2 cellular contexts compared by ENCODE assay signal in genomic region chr4:82386312-82386711, GRCh38. TPM values are rescaled to one million over a fixed set of nuclear protein-coding genes. Genes with fewer than 3 reads are reported as not detected.
A peak's percentile ranks its signal among the peaks of the same experiment; 100 is the strongest.
DNase-seq lines count a peak whose midpoint lies in the region; ATAC-seq, FAIRE-seq and TF ChIP-seq lines count a peak whose summit lies in the region.
"Not testable (repeated sequence)": the region's sequence is repeated elsewhere in the genome, so short reads cannot be mapped to it uniquely, and the experiment has no call there.

No MANE protein-coding gene starts in this region.

- not testable (repeated sequence) for ATAC-seq in HepG2

- not testable (repeated sequence) for DNase-seq in Calu3; HepG2 (ENCODE audit: low spot score)

- intact Hi-C loops in Calu3 (cut with micrococcal nuclease; ENCODE audit: unreplicated experiment); HepG2 (cut with micrococcal nuclease; ENCODE audit: unreplicated experiment): not testable (repeated sequence)

- not testable (repeated sequence) for H3K79me2 ChIP-seq in HepG2 (ENCODE audit: insufficient read depth, low read length)

- H3K4me1 ChIP-seq in HepG2 (ENCODE audit: insufficient read depth, low read length), result not testable (repeated sequence)

- H2AFZ ChIP-seq in HepG2 (ENCODE audit: low read length), result not testable (repeated sequence)

- not testable (repeated sequence) for H3K27me3 Mint-ChIP-seq in Calu3 (ENCODE audit: unreplicated experiment)

- not testable (repeated sequence) for TF ChIP-seq EP300 in HepG2 (IDR thresholded peaks at IDR 0.05; ENCODE audit: low read depth in 2 of 2, low read length in 2 of 2); HepG2 (CRISPR knock-in tag; IDR thresholded peaks at IDR 0.05; ENCODE audit: borderline replicate concordance)

- H3K27ac Mint-ChIP-seq in Calu3 (ENCODE audit: unreplicated experiment), result peak overlapping the region; percentile 26

- not testable (repeated sequence) for H3K9me3 ChIP-seq in HepG2 (ENCODE audit: low read length)

- not testable (repeated sequence) for TF ChIP-seq POLR2A in HepG2 (IDR thresholded peaks at IDR 0.05; ENCODE audit: insufficient read depth in 1 of 2, low read depth in 2 of 2, low read length in 2 of 2)

- in situ Hi-C loops in HepG2 (cut with HindIII; ENCODE audit: extremely low pct_ligation_motif_present, low pct_unique_long_range_greater_than_20kb), result not testable (repeated sequence)

- WGBS in HepG2 (ENCODE audit: low lambda C conversion rate), result 83% methylated on average over 4 of the region's 8 CpGs

- not testable (repeated sequence) for H3K4me1 Mint-ChIP-seq in Calu3 (ENCODE audit: low read depth, unreplicated experiment)

- not testable (repeated sequence) for H3K4me3 Mint-ChIP-seq in Calu3 (ENCODE audit: low read depth, unreplicated experiment)

- CTCF ChIA-PET in Calu3 (lab: Charles Lee); HepG2 (lab: Yijun Ruan, JAX; ENCODE audit: low intra/inter-chr PET ratio, low total read pairs): not testable (repeated sequence)

- FAIRE-seq in HepG2 (lab: Jason Lieb, UNC), result not testable (repeated sequence)

- H3K27me3 ChIP-seq in HepG2 (ENCODE audit: control insufficient read depth in 1 of 2, insufficient read depth in 2 of 2, low read length in 2 of 2), result not testable (repeated sequence)

- not testable (repeated sequence) for H3K4me3 ChIP-seq in HepG2 (replicated peaks in 1 of 3; ENCODE audit: insufficient read depth in 1 of 3, low read depth in 2 of 3, low read length in 3 of 3)

- TF ChIP-seq CTCF in Calu3 (IDR thresholded peaks at IDR 0.05; ENCODE audit: unreplicated experiment); HepG2 (CRISPR knock-in tag; IDR thresholded peaks at IDR 0.05): not testable (repeated sequence)

- not testable (repeated sequence) for H3K9ac ChIP-seq in HepG2 (ENCODE audit: insufficient read depth, low read depth, low read length)

- H3K9me3 Mint-ChIP-seq in Calu3 (ENCODE audit: low read depth, unreplicated experiment), result not testable (repeated sequence)

- not testable (repeated sequence) for H3K27ac ChIP-seq in HepG2 (ENCODE audit: extremely low read length, insufficient read depth, low read length)

- POLR2A ChIA-PET in HepG2 (lab: Yijun Ruan, JAX), result not testable (repeated sequence)

- BruUV-seq in Calu3 (replicated peaks; lab: Mats Ljungman, UMichigan); HepG2 (replicated peaks; lab: Mats Ljungman, UMichigan): not testable (repeated sequence)

- not testable (repeated sequence) for H4K20me1 ChIP-seq in HepG2 (ENCODE audit: insufficient read depth, low read length)

- not testable (repeated sequence) for H3K36me3 Mint-ChIP-seq in Calu3 (ENCODE audit: insufficient read depth, unreplicated experiment)

- not testable (repeated sequence) for H3K36me3 ChIP-seq in HepG2 (replicated peaks in 1 of 2; ENCODE audit: control insufficient read depth in 1 of 2, insufficient read depth in 2 of 2, low read length in 2 of 2)

- TF ChIP-seq RAD21 in HepG2 (CRISPR knock-in tag; IDR thresholded peaks at IDR 0.05), result not testable (repeated sequence)

- not testable (repeated sequence) for H3K4me2 ChIP-seq in HepG2 (ENCODE audit: low read depth, low read length)

TF ChIP-seq in HepG2, 621 proteins besides CTCF, POLR2A, EP300 and RAD21:
- TF ChIP-seq ZNF761 (CRISPR knock-in tag; conservative IDR thresholded peaks at IDR 0.05), result peak; percentile 95

RNA-seq across cellular contexts. Expression of gene HNRNPD, which starts 12.5 kb away (rescaled TPM):
- total RNA-seq in Calu3 (2022), result 241 and 272 TPM in 2 replicates
- total RNA-seq in HepG2 (2016; rRNA removed; fragmentation: Illumina TruSeq; extraction: Trizol), result 64.0 and 156 TPM in 2 replicates
- total RNA-seq in HepG2 (2016; cell fraction: cytosol; rRNA removed; fragmentation: Illumina TruSeq; extraction: Trizol; ENCODE audit: low read depth), result 12.3 and 15.1 TPM in 2 replicates
- total RNA-seq in HepG2 (2016; cell fraction: insoluble cytoplasmic fraction; rRNA removed; fragmentation: Illumina TruSeq; extraction: Trizol), result 61.5 and 145 TPM in 2 replicates
- 46.1 and 47.0 TPM in 2 replicates for total RNA-seq in HepG2 (2016; cell fraction: membrane; rRNA removed; fragmentation: Illumina TruSeq; extraction: Trizol)
- 110 and 134 TPM in 2 replicates for total RNA-seq in HepG2 (2016; cell fraction: nucleus; rRNA removed; fragmentation: Illumina TruSeq; extraction: Trizol)
- 54.1 and 69.7 TPM in 2 replicates for polyA plus RNA-seq in HepG2 (2011; rRNA removed)
- polyA plus RNA-seq in HepG2 (2011; cell fraction: cytosol; rRNA removed), result 21.8 and 23.3 TPM in 2 replicates
- 176 and 244 TPM in 2 replicates for polyA plus RNA-seq in HepG2 (2011; cell fraction: nucleus; rRNA removed)
- polyA plus RNA-seq in HepG2 (2012), result 157 and 239 TPM in 2 replicates
- polyA plus RNA-seq in HepG2 (2016; cell fraction: cytosol; fragmentation: Illumina TruSeq; extraction: Trizol; ENCODE audit: low read depth), result 53.9 and 55.1 TPM in 2 replicates
- polyA plus RNA-seq in HepG2 (2016; cell fraction: insoluble cytoplasmic fraction; fragmentation: Illumina TruSeq; extraction: Trizol; ENCODE audit: low read depth), result 522 and 595 TPM in 2 replicates
- 102 and 109 TPM in 2 replicates for polyA plus RNA-seq in HepG2 (2016; cell fraction: membrane; fragmentation: Illumina TruSeq; extraction: Trizol; ENCODE audit: low read depth)
- polyA plus RNA-seq in HepG2 (2016; cell fraction: nucleus; fragmentation: Illumina TruSeq; extraction: Trizol; ENCODE audit: insufficient read depth, low read depth), result 411 and 423 TPM in 2 replicates
- polyA minus RNA-seq in HepG2 (2011; rRNA and poly(A)+ RNA removed; ENCODE audit: low replicate concordance), result 13.6 and 19.8 TPM in 2 replicates
- 28.6 and 36.3 TPM in 2 replicates for polyA minus RNA-seq in HepG2 (2011; cell fraction: cytosol; rRNA and poly(A)+ RNA removed)
- 93.0 and 117 TPM in 2 replicates for polyA minus RNA-seq in HepG2 (2011; cell fraction: nucleus; rRNA and poly(A)+ RNA removed)

RNA-seq across cellular contexts. Expression of gene HNRNPDL, which starts 44.0 kb away (rescaled TPM):
- 180 and 198 TPM in 2 replicates for total RNA-seq in Calu3 (2022)
- 414 and 452 TPM in 2 replicates for total RNA-seq in HepG2 (2016; rRNA removed; fragmentation: Illumina TruSeq; extraction: Trizol)
- 143 and 144 TPM in 2 replicates for total RNA-seq in HepG2 (2016; cell fraction: cytosol; rRNA removed; fragmentation: Illumina TruSeq; extraction: Trizol; ENCODE audit: low read depth)
- 427 and 432 TPM in 2 replicates for total RNA-seq in HepG2 (2016; cell fraction: insoluble cytoplasmic fraction; rRNA removed; fragmentation: Illumina TruSeq; extraction: Trizol)
- total RNA-seq in HepG2 (2016; cell fraction: membrane; rRNA removed; fragmentation: Illumina TruSeq; extraction: Trizol), result 232 and 236 TPM in 2 replicates
- 243 and 271 TPM in 2 replicates for total RNA-seq in HepG2 (2016; cell fraction: nucleus; rRNA removed; fragmentation: Illumina TruSeq; extraction: Trizol)
- polyA plus RNA-seq in HepG2 (2011; rRNA removed), result 139 and 167 TPM in 2 replicates
- polyA plus RNA-seq in HepG2 (2011; cell fraction: cytosol; rRNA removed), result 73.1 and 91.3 TPM in 2 replicates
- 345 and 410 TPM in 2 replicates for polyA plus RNA-seq in HepG2 (2011; cell fraction: nucleus; rRNA removed)
- polyA plus RNA-seq in HepG2 (2012), result 216 and 256 TPM in 2 replicates
- polyA plus RNA-seq in HepG2 (2016; cell fraction: cytosol; fragmentation: Illumina TruSeq; extraction: Trizol; ENCODE audit: low read depth), result 139 and 159 TPM in 2 replicates
- polyA plus RNA-seq in HepG2 (2016; cell fraction: insoluble cytoplasmic fraction; fragmentation: Illumina TruSeq; extraction: Trizol; ENCODE audit: low read depth), result 561 and 571 TPM in 2 replicates
- polyA plus RNA-seq in HepG2 (2016; cell fraction: membrane; fragmentation: Illumina TruSeq; extraction: Trizol; ENCODE audit: low read depth), result 206 and 210 TPM in 2 replicates
- polyA plus RNA-seq in HepG2 (2016; cell fraction: nucleus; fragmentation: Illumina TruSeq; extraction: Trizol; ENCODE audit: insufficient read depth, low read depth), result 560 and 581 TPM in 2 replicates
- polyA minus RNA-seq in HepG2 (2011; rRNA and poly(A)+ RNA removed; ENCODE audit: low replicate concordance), result 13.6 and 13.9 TPM in 2 replicates
- polyA minus RNA-seq in HepG2 (2011; cell fraction: cytosol; rRNA and poly(A)+ RNA removed), result 39.4 and 44.4 TPM in 2 replicates
- polyA minus RNA-seq in HepG2 (2011; cell fraction: nucleus; rRNA and poly(A)+ RNA removed), result 222 and 229 TPM in 2 replicates

RNA-seq across cellular contexts. Expression of gene ENOPH1, which starts 44.1 kb away (rescaled TPM):
- total RNA-seq in Calu3 (2022), result 43.3 and 43.6 TPM in 2 replicates
- 64.3 and 80.0 TPM in 2 replicates for total RNA-seq in HepG2 (2016; rRNA removed; fragmentation: Illumina TruSeq; extraction: Trizol)
- total RNA-seq in HepG2 (2016; cell fraction: cytosol; rRNA removed; fragmentation: Illumina TruSeq; extraction: Trizol; ENCODE audit: low read depth), result 8.7 and 10.0 TPM in 2 replicates
- total RNA-seq in HepG2 (2016; cell fraction: insoluble cytoplasmic fraction; rRNA removed; fragmentation: Illumina TruSeq; extraction: Trizol), result 60.9 and 87.4 TPM in 2 replicates
- total RNA-seq in HepG2 (2016; cell fraction: membrane; rRNA removed; fragmentation: Illumina TruSeq; extraction: Trizol), result 29.1 and 30.2 TPM in 2 replicates
- 33.0 and 36.6 TPM in 2 replicates for total RNA-seq in HepG2 (2016; cell fraction: nucleus; rRNA removed; fragmentation: Illumina TruSeq; extraction: Trizol)
- polyA plus RNA-seq in HepG2 (2011; rRNA removed), result 14.2 and 15.5 TPM in 2 replicates
- polyA plus RNA-seq in HepG2 (2011; cell fraction: cytosol; rRNA removed), result 11.8 and 14.5 TPM in 2 replicates
- polyA plus RNA-seq in HepG2 (2011; cell fraction: nucleus; rRNA removed), result 5.0 and 6.3 TPM in 2 replicates
- polyA plus RNA-seq in HepG2 (2012), result 32.4 and 38.2 TPM in 2 replicates
- 8.3 and 10.4 TPM in 2 replicates for polyA plus RNA-seq in HepG2 (2016; cell fraction: cytosol; fragmentation: Illumina TruSeq; extraction: Trizol; ENCODE audit: low read depth)
- 106 and 112 TPM in 2 replicates for polyA plus RNA-seq in HepG2 (2016; cell fraction: insoluble cytoplasmic fraction; fragmentation: Illumina TruSeq; extraction: Trizol; ENCODE audit: low read depth)
- polyA plus RNA-seq in HepG2 (2016; cell fraction: membrane; fragmentation: Illumina TruSeq; extraction: Trizol; ENCODE audit: low read depth), result 27.5 and 27.7 TPM in 2 replicates
- 48.1 and 48.2 TPM in 2 replicates for polyA plus RNA-seq in HepG2 (2016; cell fraction: nucleus; fragmentation: Illumina TruSeq; extraction: Trizol; ENCODE audit: insufficient read depth, low read depth)
- polyA minus RNA-seq in HepG2 (2011; rRNA and poly(A)+ RNA removed; ENCODE audit: low replicate concordance), result 5.7 and 11.9 TPM in 2 replicates
- 8.7 and 9.1 TPM in 2 replicates for polyA minus RNA-seq in HepG2 (2011; cell fraction: cytosol; rRNA and poly(A)+ RNA removed)
- 11.1 and 11.8 TPM in 2 replicates for polyA minus RNA-seq in HepG2 (2011; cell fraction: nucleus; rRNA and poly(A)+ RNA removed)
